In genomic region chr1:44798481-44799365, GRCh38 we compare ENCODE assay signal across 1 cellular context.
TF ChIP-seq lines count a peak whose summit lies in the region.

No MANE protein-coding gene starts in this region.

TF ChIP-seq in H1, 55 proteins besides CTCF, POLR2A, EP300 and RAD21:
- no peak for TF ChIP-seq JUND (IDR thresholded peaks at IDR 0.05; ENCODE audit: low read length)
- no peak for TF ChIP-seq GABPA (IDR thresholded peaks at IDR 0.05; ENCODE audit: borderline replicate concordance, insufficient read depth, low read length)
- TF ChIP-seq SP1 (IDR thresholded peaks at IDR 0.05; ENCODE audit: low read depth, low read length): no peak
- TF ChIP-seq BRCA1 (IDR thresholded peaks at IDR 0.05; ENCODE audit: low read depth, low read length): no peak
- TF ChIP-seq TBP (IDR thresholded peaks at IDR 0.05; ENCODE audit: low read depth, low read length): no peak
- no peak for TF ChIP-seq JUN (IDR thresholded peaks at IDR 0.05; ENCODE audit: low read depth, low read length)
- TF ChIP-seq BACH1 (IDR thresholded peaks at IDR 0.05; ENCODE audit: low read length): no peak
- TF ChIP-seq NRF1 (IDR thresholded peaks at IDR 0.05; ENCODE audit: low read depth, low read length): no peak
- TF ChIP-seq EGR1 (IDR thresholded peaks at IDR 0.05; ENCODE audit: borderline replicate concordance, low read depth, low read length): no peak
- TF ChIP-seq CHD1 (IDR thresholded peaks at IDR 0.05; ENCODE audit: low read depth, low read length): no peak
- no peak for TF ChIP-seq RFX5 (IDR thresholded peaks at IDR 0.05; ENCODE audit: borderline replicate concordance, low read depth, low read length)
- no peak for TF ChIP-seq POLR2AphosphoS5 (IDR thresholded peaks at IDR 0.05; ENCODE audit: low read depth, low read length)
- TF ChIP-seq MAFK (IDR thresholded peaks at IDR 0.05; ENCODE audit: low read depth, low read length): no peak
- no peak for TF ChIP-seq CREB1 (IDR thresholded peaks at IDR 0.05)
- TF ChIP-seq CHD2 (IDR thresholded peaks at IDR 0.05; ENCODE audit: low read length): no peak
- no peak for TF ChIP-seq ATF3 (IDR thresholded peaks at IDR 0.05; ENCODE audit: insufficient read depth, low read depth, low read length)
- TF ChIP-seq KDM4A (IDR thresholded peaks at IDR 0.05; ENCODE audit: low read depth, low read length, severe bottlenecking): no peak
